In genomic region chrX:47482065-47482511, GRCh38 we compare ENCODE assay signal across 8 cellular contexts. TPM values are rescaled to one million over a fixed set of nuclear protein-coding genes. Genes with fewer than 3 reads are reported as not detected.
DNase-seq lines count a peak whose midpoint lies in the region; ATAC-seq, FAIRE-seq and TF ChIP-seq lines count a peak whose summit lies in the region.

No MANE protein-coding gene starts in this region.

- H3K9me1 ChIP-seq in keratinocyte (ENCODE audit: control insufficient read depth, extremely low read depth, insufficient read depth, low read length): no peaks in the 10 kb centered on the region

- H3K4me1 ChIP-seq in CD8-positive, alpha-beta T cell (ENCODE audit: insufficient read depth, low read length): peaks cover 18% of the 10 kb centered on the region
- H3K4me1 ChIP-seq in HCT116 (ENCODE audit: control insufficient read depth in 1 of 2, insufficient read depth in 2 of 2, low read length in 2 of 2): peaks cover 0 to 21% of the 10 kb centered on the region in 2 experiments; a peak in 2 of 4 replicates
- peaks cover 2% of the 10 kb centered on the region for H3K4me1 ChIP-seq in keratinocyte (ENCODE audit: control insufficient read depth, extremely low read depth, insufficient read depth, low read length)
- H3K4me1 ChIP-seq in tibial artery: peaks cover 0 to 12% (median 1%) of the 10 kb centered on the region in 4 donors

- peaks cover 32% of the 10 kb centered on the region for H3K79me2 ChIP-seq in HCT116 (ENCODE audit: insufficient read depth, low read length)
- H3K79me2 ChIP-seq in keratinocyte (ENCODE audit: control insufficient read depth, insufficient read depth, low read length): peaks cover 20% of the 10 kb centered on the region

- H3K36me3 ChIP-seq in CD8-positive, alpha-beta T cell (ENCODE audit: insufficient read depth, low read length): no peaks in the 10 kb centered on the region
- no peaks in the 10 kb centered on the region for H3K36me3 ChIP-seq in HCT116 (ENCODE audit: control insufficient read depth in 1 of 2, insufficient read depth in 2 of 2, low read length in 2 of 2)
- H3K36me3 ChIP-seq in keratinocyte (ENCODE audit: control insufficient read depth in 2 of 2, extremely low read depth in 1 of 2, insufficient read depth in 2 of 2, low read length in 2 of 2): no peaks in the 10 kb centered on the region
- H3K36me3 ChIP-seq in tibial artery: no peaks in the 10 kb centered on the region

- dilution Hi-C loops in keratinocyte (cut with MboI; ENCODE audit: extremely low pct_ligation_motif_present, low sequenced_read_pairs): no loop called here

- POLR2A ChIA-PET in CD8-positive, alpha-beta T cell (lab: Charles Lee): no interaction called here
- POLR2A ChIA-PET in HCT116 (lab: Charles Lee): no interaction called here

- DNase-seq in CD8-positive, alpha-beta T cell: no peak
- no peak for DNase-seq in HCT116 (ENCODE audit: low read depth, low spot score)
- DNase-seq in activated T-cell treated with anti-CD3 and anti-CD28 coated beads, Interleukin-2, amount 50 U/mL, for 4 hours: no peak
- no peak for DNase-seq in keratinocyte (ENCODE audit: low read depth, low spot score)
- no peak for DNase-seq in tibial artery
- no peak for DNase-seq in epidermal melanocyte (ENCODE audit: insufficient read length, low spot score)
- DNase-seq in GM13976 (ENCODE audit: low spot score): no peak
- no peak for DNase-seq in pons (ENCODE audit: low spot score)

- no peak for TF ChIP-seq POLR2A in HCT116 (IDR thresholded peaks at IDR 0.05; ENCODE audit: borderline replicate concordance, extremely low read depth, insufficient read depth, insufficient read length)

- no peak overlapping the region for H2AFZ ChIP-seq in HCT116 (ENCODE audit: low read depth, low read length, poor library complexity, severe bottlenecking)
- H2AFZ ChIP-seq in keratinocyte (ENCODE audit: control insufficient read depth, low read length): peak overlapping the region; percentile 50

- in situ Hi-C loops in GM13976 (cut with MboI; ENCODE audit: low sequenced_read_pairs, unreplicated experiment): no loop called here

- H3K27ac Mint-ChIP-seq in CD8-positive, alpha-beta T cell: peak overlapping the region; percentile 99

- H3K4me2 ChIP-seq in HCT116 (ENCODE audit: low read length) (peak overlapping the region; percentile 76), keratinocyte (ENCODE audit: control insufficient read depth, extremely low read depth, insufficient read depth, low read depth, low read length) (peak overlapping the region; percentile 71)

- no peak for TF ChIP-seq CTCF in CD8-positive, alpha-beta T cell (IDR thresholded peaks at IDR 0.05)
- TF ChIP-seq CTCF in HCT116 (IDR thresholded peaks at IDR 0.05 in 2 of 3, conservative IDR thresholded peaks at IDR 0.05 in 1 of 3; ENCODE audit: borderline replicate concordance in 1 of 3, insufficient read depth in 1 of 3, low read depth in 2 of 3, low read length in 2 of 3): no peak
- no peak for TF ChIP-seq CTCF in keratinocyte (optimal IDR thresholded peaks at IDR 0.05 in 1 of 3, IDR thresholded peaks at IDR 0.05 in 1 of 3, conservative IDR thresholded peaks at IDR 0.05 in 1 of 3; ENCODE audit: extremely low read depth in 1 of 3, insufficient read depth in 2 of 3, low read length in 3 of 3)
- TF ChIP-seq CTCF in tibial artery (IDR thresholded peaks at IDR 0.05): no peak
- TF ChIP-seq CTCF in GM13976 (IDR thresholded peaks at IDR 0.05; ENCODE audit: borderline replicate concordance, control extremely low read depth, extremely low read depth, insufficient read depth, missing control alignments): no peak

- H3K9ac ChIP-seq in HCT116 (ENCODE audit: low read length) (peak overlapping the region; percentile 75), keratinocyte (ENCODE audit: control insufficient read depth, extremely low read depth, insufficient read depth, low read length) (peak overlapping the region; percentile 86)

- TF ChIP-seq RAD21 in HCT116 (IDR thresholded peaks at IDR 0.05; ENCODE audit: low read depth): no peak

- H3K27me3 ChIP-seq in CD8-positive, alpha-beta T cell (ENCODE audit: insufficient read depth, low read length): no peaks in the 10 kb centered on the region
- no peaks in the 10 kb centered on the region for H3K27me3 ChIP-seq in HCT116 (ENCODE audit: insufficient read depth, low read length)
- no peaks in the 10 kb centered on the region for H3K27me3 ChIP-seq in keratinocyte (ENCODE audit: control insufficient read depth, extremely low read depth, insufficient read depth, low read length)
- H3K27me3 ChIP-seq in tibial artery: no peaks in the 10 kb centered on the region

- peak overlapping the region; percentile 94 for H3K4me3 Mint-ChIP-seq in CD8-positive, alpha-beta T cell
- peak overlapping the region; percentile 86 for H3K4me3 Mint-ChIP-seq in activated T-cell treated with anti-CD3 and anti-CD28 coated beads, Interleukin-2, amount 50 U/mL, for 4 hours

- CTCF ChIA-PET in CD8-positive, alpha-beta T cell (lab: Charles Lee): no interaction called here
- CTCF ChIA-PET in HCT116 (lab: Charles Lee): interaction anchor here (0.6 kb wide), 1 partner anchor 97 kb away, joined by 3 read pairs; no protein-coding TSS in a partner anchor

- no peaks in the 10 kb centered on the region for H3K9me3 ChIP-seq in CD8-positive, alpha-beta T cell (ENCODE audit: low read length)
- H3K9me3 ChIP-seq in HCT116 (ENCODE audit: control insufficient read depth in 1 of 2, insufficient read depth in 1 of 2, low read depth in 1 of 2, low read length in 2 of 2) (no peaks in the 10 kb centered on the region), keratinocyte (ENCODE audit: control insufficient read depth, low read depth, low read length) (no peaks in the 10 kb centered on the region), tibial artery (no peaks in the 10 kb centered on the region)

- H3K36me3 Mint-ChIP-seq in CD8-positive, alpha-beta T cell: peaks cover 10% of the 10 kb centered on the region
- H3K36me3 Mint-ChIP-seq in activated T-cell treated with anti-CD3 and anti-CD28 coated beads, Interleukin-2, amount 50 U/mL, for 4 hours (ENCODE audit: insufficient read depth): no peaks in the 10 kb centered on the region

- H4K20me1 ChIP-seq in HCT116 (ENCODE audit: insufficient read depth) (no peaks in the 10 kb centered on the region), keratinocyte (ENCODE audit: control insufficient read depth, extremely low read depth, insufficient read depth, low read length) (no peaks in the 10 kb centered on the region)

- H3K27me3 Mint-ChIP-seq in CD8-positive, alpha-beta T cell (ENCODE audit: low read depth): no peaks in the 10 kb centered on the region
- H3K27me3 Mint-ChIP-seq in activated T-cell treated with anti-CD3 and anti-CD28 coated beads, Interleukin-2, amount 50 U/mL, for 4 hours (ENCODE audit: low read depth): no peaks in the 10 kb centered on the region

- peak; percentile 2 for ATAC-seq in CD8-positive, alpha-beta T cell
- ATAC-seq in HCT116: no peak
- peak; percentile 11 to 31 for ATAC-seq in activated T-cell treated with anti-CD3 and anti-CD28 coated beads, Interleukin-2, amount 50 U/mL, for 4 hours

- H3K4me1 Mint-ChIP-seq in CD8-positive, alpha-beta T cell (ENCODE audit: low read depth): peaks cover 45% of the 10 kb centered on the region
- H3K4me1 Mint-ChIP-seq in activated T-cell treated with anti-CD3 and anti-CD28 coated beads, Interleukin-2, amount 50 U/mL, for 4 hours (ENCODE audit: low read depth): peaks cover 36% of the 10 kb centered on the region

- no TSS peak for BruUV-seq in HCT116 (replicated peaks; lab: Mats Ljungman, UMichigan)

- peak overlapping the region; percentile 81 for H3K4me3 ChIP-seq in CD8-positive, alpha-beta T cell (ENCODE audit: low read depth, low read length)
- H3K4me3 ChIP-seq in HCT116 (replicated peaks in 1 of 2; ENCODE audit: low read depth in 1 of 2, low read length in 2 of 2): peak overlapping the region; percentile 60 to 68
- peak overlapping the region; percentile 53 to 68 (median 63) for H3K4me3 ChIP-seq in keratinocyte (ENCODE audit: control insufficient read depth in 2 of 3, extremely low read depth in 1 of 3, insufficient read depth in 2 of 3, low read depth in 1 of 3, low read length in 3 of 3)
- H3K4me3 ChIP-seq in tibial artery: peak overlapping the region; percentile 75 to 94

- RAD21 ChIA-PET in HCT116 (lab: Charles Lee; ENCODE audit: low non-redundant PET in 1 of 2, low total read pairs in 2 of 2, uncharacterized antibody in 2 of 2, unreplicated experiment in 2 of 2): no interaction called here

- no peaks in the 10 kb centered on the region for H3K9me3 Mint-ChIP-seq in CD8-positive, alpha-beta T cell
- no peaks in the 10 kb centered on the region for H3K9me3 Mint-ChIP-seq in activated T-cell treated with anti-CD3 and anti-CD28 coated beads, Interleukin-2, amount 50 U/mL, for 4 hours

- intact Hi-C loops in CD8-positive, alpha-beta T cell (cut with DNase I, micrococcal nuclease): loop anchor here (1.0 to 10.0 kb wide), 11 partner anchors 24 to 540 kb away; partner anchors contain the start of genes ARAF (in 1 of the 2), ELK1 (in 1 of the 2), UBA1 (in 1 of the 2) and UXT (in 1 of the 2)
- intact Hi-C loops in HCT116 (cut with micrococcal nuclease): loop anchor here (5.0 kb wide), 1 partner anchor 290 kb away; the partner anchor contains the start of gene UBA1
- intact Hi-C loops in tibial artery (cut with DNase I; ENCODE audit: low total_unique reads): no loop called here

- no peaks in the 10 kb centered on the region for H3K9me2 ChIP-seq in HCT116 (ENCODE audit: insufficient read depth)

- peak overlapping the region; percentile 81 for H3K27ac ChIP-seq in CD8-positive, alpha-beta T cell (ENCODE audit: low read depth, low read length)
- H3K27ac ChIP-seq in HCT116 (ENCODE audit: low read depth, low read length) (peak overlapping the region; percentile 78; the same call in 1 of the 2 replicates), keratinocyte (ENCODE audit: control insufficient read depth, insufficient read depth, low read length) (peak overlapping the region; percentile 88), tibial artery (peak overlapping the region; percentile 95 to 98)

- FAIRE-seq in keratinocyte (lab: Jason Lieb, UNC): no peak

TF ChIP-seq in HCT116, 20 proteins besides CTCF, POLR2A, EP300 and RAD21 (continues in another document):
- TF ChIP-seq ZFX (IDR thresholded peaks at IDR 0.05) (no peak), CBX3 (IDR thresholded peaks at IDR 0.05; ENCODE audit: low read depth) (no peak)

RNA-seq across cellular contexts. Expression of gene ZNF41, which starts 0.9 kb away (rescaled TPM):
- total RNA-seq in CD8-positive, alpha-beta T cell: 1 to 10 TPM; 2.9 to 4.9 TPM
- 7.4 TPM for total RNA-seq in HCT116 (2021; ENCODE audit: unreplicated experiment)
- polyA plus RNA-seq in HCT116 (2012): 2.9 and 3.0 TPM in 2 replicates
- 10 to 100 TPM; 10.0 to 13.2 (median 12.5) TPM for total RNA-seq in activated T-cell treated with anti-CD3 and anti-CD28 coated beads, Interleukin-2, amount 50 U/mL, for 4 hours
- 4.2 to 5.0 TPM (median 4.2 TPM) in 3 replicates for polyA plus RNA-seq in keratinocyte
- 1.6 TPM for polyA plus RNA-seq in keratinocyte (2011; ENCODE audit: low read depth)
- polyA plus RNA-seq in keratinocyte (2011; cell fraction: cytosol; rRNA removed): 2.3 and 5.1 TPM in 2 replicates
- polyA plus RNA-seq in keratinocyte (2011; cell fraction: nucleus; rRNA removed): 6.5 and 6.8 TPM in 2 replicates
- 1.3 and 3.6 TPM in 2 replicates for polyA plus RNA-seq in keratinocyte (2012; ENCODE audit: low replicate concordance)
- polyA minus RNA-seq in keratinocyte: 1.6 to 6.6 TPM (median 3.9 TPM) in 3 replicates
- 2.7 TPM for polyA minus RNA-seq in keratinocyte (2011; cell fraction: cytosol; rRNA and poly(A)+ RNA removed)
- polyA minus RNA-seq in keratinocyte (2011; cell fraction: nucleus; rRNA and poly(A)+ RNA removed): 4.5 and 9.0 TPM in 2 replicates
